In the genomic region with DNA sequence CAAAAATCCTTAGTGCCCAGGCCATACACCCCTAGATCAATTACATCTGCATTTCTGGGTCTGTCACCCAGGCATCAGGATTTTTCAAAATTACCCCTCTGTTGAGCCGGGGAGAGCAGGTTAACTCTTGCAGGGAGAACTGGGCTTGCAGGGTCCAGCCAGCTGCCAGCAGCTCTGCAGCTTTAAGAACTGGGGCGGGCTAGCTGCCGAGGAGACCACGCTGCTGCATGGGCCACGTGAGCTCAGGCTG, we compare ENCODE assay signal across 8 cellular contexts. TPM values are rescaled to one million over a fixed set of nuclear protein-coding genes. Genes with fewer than 3 reads are reported as not detected.
DNase-seq lines count a peak whose midpoint lies in the region; ATAC-seq and TF ChIP-seq lines count a peak whose summit lies in the region.

A gene with protein sequence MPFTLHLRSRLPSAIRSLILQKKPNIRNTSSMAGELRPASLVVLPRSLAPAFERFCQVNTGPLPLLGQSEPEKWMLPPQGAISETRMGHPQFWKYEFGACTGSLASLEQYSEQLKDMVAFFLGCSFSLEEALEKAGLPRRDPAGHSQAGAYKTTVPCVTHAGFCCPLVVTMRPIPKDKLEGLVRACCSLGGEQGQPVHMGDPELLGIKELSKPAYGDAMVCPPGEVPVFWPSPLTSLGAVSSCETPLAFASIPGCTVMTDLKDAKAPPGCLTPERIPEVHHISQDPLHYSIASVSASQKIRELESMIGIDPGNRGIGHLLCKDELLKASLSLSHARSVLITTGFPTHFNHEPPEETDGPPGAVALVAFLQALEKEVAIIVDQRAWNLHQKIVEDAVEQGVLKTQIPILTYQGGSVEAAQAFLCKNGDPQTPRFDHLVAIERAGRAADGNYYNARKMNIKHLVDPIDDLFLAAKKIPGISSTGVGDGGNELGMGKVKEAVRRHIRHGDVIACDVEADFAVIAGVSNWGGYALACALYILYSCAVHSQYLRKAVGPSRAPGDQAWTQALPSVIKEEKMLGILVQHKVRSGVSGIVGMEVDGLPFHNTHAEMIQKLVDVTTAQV (plus strand): TSS at position 245 of the 250 bp plus-strand sequence. CDS start 46,222 bp downstream, outside the sequence.

- ATAC-seq in GM23338, result no peak; the same call in 2 of the 3 replicates
- no peak for ATAC-seq in activated naive CD4-positive, alpha-beta T cell treated with anti-CD3 and anti-CD28 coated beads, Interleukin-2, amount 50 U/mL, for 72 hours
- peak; percentile 94 for ATAC-seq in Right ventricle myocardium superior (ENCODE audit: poor library complexity)

- H3K36me3 ChIP-seq in GM23338 (ENCODE audit: insufficient read depth) (no peaks in the 10 kb centered on the region), parathyroid adenoma (ENCODE audit: control insufficient read depth, insufficient read depth, low read length) (no peaks in the 10 kb centered on the region)

- H3K9me3 ChIP-seq in parathyroid adenoma (ENCODE audit: control insufficient read depth, low read length), result peaks cover 4% of the 10 kb centered on the region

- peak within 1 kb of the TSS; percentile 97 for H3K27ac Mint-ChIP-seq in GM23338
- H3K27ac Mint-ChIP-seq in activated naive CD4-positive, alpha-beta T cell treated with anti-CD3 and anti-CD28 coated beads, Interleukin-2, amount 50 U/mL, for 72 hours, result peak within 1 kb of the TSS; percentile 93 to 98

- H2AFZ ChIP-seq in GM23338, result peak within 1 kb of the TSS; percentile 95
- peak within 1 kb of the TSS; percentile 76 for H2AFZ ChIP-seq in parathyroid adenoma

- H3K27me3 Mint-ChIP-seq in GM23338 (ENCODE audit: insufficient read depth, low read depth, poor library complexity), result peaks cover 17% of the 10 kb centered on the region

- peak within 1 kb of the TSS; percentile 77 for H3K4me3 Mint-ChIP-seq in GM23338

- peaks cover 7% of the 10 kb centered on the region for H3F3A ChIP-seq in GM23338 (replicated peaks; ENCODE audit: low read depth)

- no peak within 1 kb of the TSS for H3K9ac ChIP-seq in parathyroid adenoma

- H3K9me3 Mint-ChIP-seq in GM23338, result peaks cover 6% of the 10 kb centered on the region; the same call in 2 of the 3 replicates
- H3K9me3 Mint-ChIP-seq in activated naive CD4-positive, alpha-beta T cell treated with anti-CD3 and anti-CD28 coated beads, Interleukin-2, amount 50 U/mL, for 72 hours, result no peaks in the 10 kb centered on the region

- peaks cover 41% of the 10 kb centered on the region for H3K4me1 ChIP-seq in GM23338 (ENCODE audit: insufficient read depth)
- H3K4me1 ChIP-seq in parathyroid adenoma, result peaks cover 29% of the 10 kb centered on the region

- H3K4me1 Mint-ChIP-seq in GM23338, result peaks cover 48% of the 10 kb centered on the region

- no peak for TF ChIP-seq CTCF in GM12865 (IDR thresholded peaks at IDR 0.05; ENCODE audit: insufficient read depth, low read depth, low read length, missing control alignments)
- TF ChIP-seq CTCF in GM23338 (conservative IDR thresholded peaks at IDR 0.05; ENCODE audit: low read depth in 2 of 2), result no peak
- no peak for TF ChIP-seq CTCF in parathyroid adenoma (IDR thresholded peaks at IDR 0.05)

- peaks cover 22% of the 10 kb centered on the region for H3K36me3 Mint-ChIP-seq in GM23338 (ENCODE audit: low read depth)
- H3K36me3 Mint-ChIP-seq in activated naive CD4-positive, alpha-beta T cell treated with anti-CD3 and anti-CD28 coated beads, Interleukin-2, amount 50 U/mL, for 72 hours, result peaks cover 21 to 51% of the 10 kb centered on the region in 2 donors

- 0 out of 2 replicates have a peak, but pooled peaks cover 5% of the 10 kb centered on the region for H3K9me2 ChIP-seq in GM23338 (ENCODE audit: insufficient read depth)

- intact Hi-C loops in Right ventricle myocardium superior (cut with DNase I), result loop anchor here (2.0 kb wide), 1 partner anchor 53 kb away; a partner anchor contains a TSS

- no peaks in the 10 kb centered on the region for H4K20me1 ChIP-seq in GM23338 (replicated peaks; ENCODE audit: insufficient read depth)

- H3K27me3 ChIP-seq in GM23338 (ENCODE audit: insufficient read depth) (no peaks in the 10 kb centered on the region), parathyroid adenoma (ENCODE audit: control insufficient read depth, insufficient read depth, low read length) (no peaks in the 10 kb centered on the region)

- H3K4me2 ChIP-seq in GM23338 (peak within 1 kb of the TSS; percentile 75), parathyroid adenoma (ENCODE audit: low read length) (peak within 1 kb of the TSS; percentile 67)

- peak within 1 kb of the TSS; percentile 89 for H3K27ac ChIP-seq in GM23338 (ENCODE audit: low read depth)
- peak within 1 kb of the TSS; percentile 77 for H3K27ac ChIP-seq in parathyroid adenoma

- DNase-seq in GM12865 (ENCODE audit: low read depth) (peak; percentile 93), GM23338 (ENCODE audit: low spot score) (no peak), LoVo (ENCODE audit: low spot score) (peak; percentile 73), Right ventricle myocardium superior (peak; percentile 92), NCI-H187 treated with DMSO at 0.1 percent for 48 hours (lab: John Stamatoyannopoulos, UW) (no peak), NCI-H2029 (lab: John Stamatoyannopoulos, UW) (no peak)
- DNase-seq in activated naive CD4-positive, alpha-beta T cell treated with anti-CD3 and anti-CD28 coated beads, Interleukin-2, amount 50 U/mL, for 72 hours (ENCODE audit: low spot score in 2 of 2), result no peak

- peak within 1 kb of the TSS; percentile 99 for H3K4me3 ChIP-seq in GM12865 (ENCODE audit: low read depth, low read length)
- H3K4me3 ChIP-seq in GM23338, result peak within 1 kb of the TSS; percentile 46
- peak within 1 kb of the TSS; percentile 59 for H3K4me3 ChIP-seq in parathyroid adenoma (ENCODE audit: low read depth, low read length)

- H3K79me2 ChIP-seq in GM23338 (replicated peaks; ENCODE audit: insufficient read depth) (peaks cover 12% of the 10 kb centered on the region; the same call in 1 of the 2 replicates), parathyroid adenoma (peaks cover 21% of the 10 kb centered on the region)

TF ChIP-seq in GM23338, 12 proteins besides CTCF, POLR2A, EP300 and RAD21:
- TF ChIP-seq STAT1 (IDR thresholded peaks at IDR 0.05; ENCODE audit: unreplicated experiment) (no peak), CREB1 (CRISPR knock-in tag; IDR thresholded peaks at IDR 0.05; ENCODE audit: low read depth) (0 out of 2 replicates have a peak, but pooled peaks have one; percentile 10)

RNA-seq across cellular contexts. Expression of the gene that starts here (rescaled TPM):
- 26.2 and 31.6 TPM in 2 replicates for total RNA-seq in GM23338 (2014; rRNA removed; shearing (Covaris generic))
- 14.0 and 14.6 TPM in 2 replicates for polyA plus RNA-seq in GM23338 (2016; fragmentation: Nextera tagmentation; extraction: Ambion mirVana)
- 10 to 100 TPM; 50.1 to 85.6 TPM for total RNA-seq in activated naive CD4-positive, alpha-beta T cell treated with anti-CD3 and anti-CD28 coated beads, Interleukin-2, amount 50 U/mL, for 72 hours
- total RNA-seq in Right ventricle myocardium superior, result 240 TPM

Comparison
In these comparisons a context has a peak if more than half of its experiments do, and no peak if none do; other contexts are left out.
1. DNase-seq: peak in GM12865 (single experiment), LoVo (single experiment) and Right ventricle myocardium superior (single experiment); none in GM23338 (single experiment), activated naive CD4-positive, alpha-beta T cell treated with anti-CD3 and anti-CD28 coated beads, Interleukin-2, amount 50 U/mL, for 72 hours (0 of 2), NCI-H187 treated with DMSO at 0.1 percent for 48 hours (single experiment) and NCI-H2029 (single experiment).
2. H3K4me3 ChIP-seq: peak in every context shown above with its lines; median percentile 99 in GM12865; 59 in parathyroid adenoma; 46 in GM23338.